14 cellular contexts compared by ENCODE assay signal in the genomic region with DNA sequence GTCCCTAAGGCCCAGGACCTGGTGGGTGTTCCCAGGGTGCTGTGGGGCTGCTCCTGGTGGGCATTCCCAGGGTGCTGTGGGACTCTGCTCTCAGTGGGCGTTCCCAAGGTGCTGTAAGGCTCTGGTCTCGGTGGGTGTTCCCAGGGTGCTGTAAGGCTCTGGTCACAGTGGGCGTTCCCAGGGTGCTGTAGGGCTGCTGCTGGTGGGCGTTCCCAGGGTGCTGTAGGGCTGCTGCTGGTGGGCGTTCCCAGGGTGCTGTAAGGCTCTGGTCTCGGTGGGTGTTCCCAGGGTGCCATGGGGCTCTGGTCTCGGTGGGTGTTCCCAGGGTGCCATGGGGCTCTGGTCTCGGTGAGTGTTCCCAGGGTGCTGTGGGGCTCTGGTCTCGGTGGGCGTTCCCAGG. TPM values are rescaled to one million over a fixed set of nuclear protein-coding genes. Genes with fewer than 3 reads are reported as not detected.
A peak's percentile ranks its signal among the peaks of the same experiment; 100 is the strongest.
DNase-seq lines count a peak whose midpoint lies in the region; ATAC-seq, FAIRE-seq and TF ChIP-seq lines count a peak whose summit lies in the region.
"Not testable (repeated sequence)": the region's sequence is repeated elsewhere in the genome, so short reads cannot be mapped to it uniquely, and the experiment has no call there.
"Had no signal": no experiment of that assay in that cellular context is flagged by ENCODE, and none has a peak within 500 bp of the region (broad histone marks: within the 10 kb centered on the region; RNA-seq: fewer than 3 reads in every experiment).

No MANE protein-coding gene starts in this region.

- peaks cover 2 to 11% of the 10 kb centered on the region in 2 donors for H3K9me3 ChIP-seq in kidney (ENCODE audit: control insufficient read depth in 1 of 2, low read length in 2 of 2)

- H3K36me3 ChIP-seq in kidney (ENCODE audit: control insufficient read depth in 1 of 2, insufficient read depth in 2 of 2, low read length in 2 of 2), result not testable (repeated sequence)

- H3K36me3 Mint-ChIP-seq in type B pancreatic cell, result not testable (repeated sequence)

- intact Hi-C loops in Right ventricle myocardium inferior (cut with DNase I); kidney (cut with DNase I); posterior vena cava (cut with DNase I): not testable (repeated sequence)

- H3K27ac Mint-ChIP-seq in type B pancreatic cell, result not testable (repeated sequence)

- not testable (repeated sequence) for ATAC-seq in Right ventricle myocardium inferior

- H3K27ac ChIP-seq in kidney (ENCODE audit: low read depth in 2 of 2, low read length in 2 of 2), result not testable (repeated sequence)

- H3K4me3 Mint-ChIP-seq in type B pancreatic cell, result not testable (repeated sequence)

- H3K4me3 ChIP-seq in kidney (ENCODE audit: low read length in 2 of 2), result not testable (repeated sequence)

- not testable (repeated sequence) for H3K4me1 ChIP-seq in kidney (ENCODE audit: control insufficient read depth in 1 of 2, insufficient read depth in 1 of 2, low read depth in 1 of 2, low read length in 2 of 2)

- not testable (repeated sequence) for TF ChIP-seq CTCF in kidney (IDR thresholded peaks at IDR 0.05; ENCODE audit: borderline replicate concordance, extremely low read depth, insufficient read depth); type B pancreatic cell (conservative IDR thresholded peaks at IDR 0.05)

- not testable (repeated sequence) for FAIRE-seq in kidney (lab: Jason Lieb, UNC)

- H3K9ac ChIP-seq in kidney (ENCODE audit: low read length in 2 of 2), result not testable (repeated sequence)

- DNase-seq in activated CD8-positive, alpha-beta memory T cell treated with anti-CD3 and anti-CD28 coated beads for 24 hours, result peak; percentile 41
- DNase-seq in Right ventricle myocardium inferior (ENCODE audit: missing footprints), result peak; percentile 35
- DNase-seq in kidney, result peak; percentile 43
- peak; percentile 35 for DNase-seq in mesenteric fat pad (ENCODE audit: low spot score)
- peak; percentile 41 for DNase-seq in posterior vena cava (ENCODE audit: low spot score)
- peak; percentile 54 for DNase-seq in type B pancreatic cell (ENCODE audit: extremely low spot score, unreplicated experiment)

- not testable (repeated sequence) for H3K9me3 Mint-ChIP-seq in type B pancreatic cell

- H3K27me3 Mint-ChIP-seq in type B pancreatic cell, result peaks cover 33% of the 10 kb centered on the region

- not testable (repeated sequence) for H3K4me1 Mint-ChIP-seq in type B pancreatic cell (ENCODE audit: unreplicated experiment)

RNA-seq across cellular contexts. Expression of a gene that starts 57.3 kb away (rescaled TPM):
- total RNA-seq in Right ventricle myocardium inferior (not detected), kidney (2.5 TPM), mesenteric fat pad (not detected), posterior vena cava (not detected), type B pancreatic cell (ENCODE audit: low replicate concordance) (0.14 and 0.26 TPM in 2 replicates)
- not detected for polyA plus RNA-seq in kidney (ENCODE audit: insufficient read depth, low read depth, low replicate concordance)
- total RNA-seq: A673; CD4-positive, alpha-beta memory T cell; CD4-positive, CD25-positive, alpha-beta regulatory T cell; CD8-positive, alpha-beta memory T cell; G401; GM12878 had no signal
- polyA plus RNA-seq: AG04450; CD14-positive monocyte; CD8-positive, alpha-beta memory T cell had no signal
